ENCODE assay signal across 28 cellular contexts in genomic region chr4:86551387-86551786, GRCh38.
"Had no signal": no experiment of that assay in that cellular context is flagged by ENCODE, and none has a peak within 500 bp of the region (broad histone marks: within the 10 kb centered on the region; RNA-seq: fewer than 3 reads in every experiment).

No MANE protein-coding gene starts in this region.

- H3K4me3 Mint-ChIP-seq: stimulated activated effector memory CD8-positive, alpha-beta T cell treated with anti-CD3 and anti-CD28 coated beads, Interleukin-12 subunit alpha, Interleukin-12 subunit beta, amount 100 ng/mL, for 72 hours; stimulated activated memory B cell treated with anti-CD40 and anti-IgM and Interleukin-4, amounts not matched to agents 10 μg/mL and 1 μg/mL and 100 μg/mL, for 72 hours; stimulated activated naive B cell treated with anti-CD40 and anti-IgM and Interleukin-4, amounts not matched to agents 10 μg/mL and 1 μg/mL and 100 μg/mL, for 72 hours; stimulated activated naive CD8-positive, alpha-beta T cell treated with anti-CD3 and anti-CD28 coated beads, Interleukin-15, amount 100 ng/mL, for 72 hours; stimulated activated naive CD8-positive, alpha-beta T cell treated with anti-CD3 and anti-CD28 coated beads, Interleukin-15, Interleukin-2, amounts not matched to agents 100 ng/mL and 50 ng/mL, for 24 hours; type B pancreatic cell had no signal

- H3K9me3 ChIP-seq: stomach, suprapubic skin, testis, thoracic aorta, thyroid gland, tibial artery, tibial nerve, transverse colon, upper lobe of left lung, upper lobe of right lung, uterus, vagina had no signal

- H3K36me3 ChIP-seq: stomach, suprapubic skin, thoracic aorta, thyroid gland, tibial artery, tibial nerve, transverse colon, upper lobe of left lung, upper lobe of right lung, uterus, vagina had no signal

- H3K36me3 Mint-ChIP-seq: stimulated activated effector memory CD8-positive, alpha-beta T cell treated with anti-CD3 and anti-CD28 coated beads, Interleukin-12 subunit alpha, Interleukin-12 subunit beta, amount 100 ng/mL, for 72 hours; stimulated activated memory B cell treated with anti-CD40 and anti-IgM and Interleukin-4, amounts not matched to agents 10 μg/mL and 1 μg/mL and 100 μg/mL, for 72 hours; stimulated activated naive B cell treated with anti-CD40 and anti-IgM and Interleukin-4, amounts not matched to agents 10 μg/mL and 1 μg/mL and 100 μg/mL, for 72 hours; type B pancreatic cell had no signal

- H3K27ac ChIP-seq: stomach, suprapubic skin, testis, thoracic aorta, thyroid gland, tibial artery, tibial nerve, transverse colon, upper lobe of left lung, upper lobe of right lung, uterus, vagina had no signal

- H3K4me1 ChIP-seq: stomach, testis, tibial artery, upper lobe of left lung, upper lobe of right lung had no signal

- H3K9me3 Mint-ChIP-seq: type B pancreatic cell had no signal

- DNase-seq: stimulated activated CD4-positive, alpha-beta T cell treated with anti-CD3 and anti-CD28 coated beads, Interleukin-2, amount 100 ng/mL, for 48 hours; stimulated activated CD4-positive, alpha-beta T cell treated with anti-CD3 and anti-CD28 coated beads, Interleukin-4, amount 100 ng/mL, for 1 hour; stimulated activated CD4-positive, alpha-beta T cell treated with anti-CD3 and anti-CD28 coated beads, Interleukin-4, amount 100 ng/mL, for 24 hours; stimulated activated CD4-positive, alpha-beta T cell treated with anti-CD3 and anti-CD28 coated beads, Interleukin-4, amount 100 ng/mL, for 4 hours; stimulated activated CD8-positive, alpha-beta memory T cell treated with anti-CD3 and anti-CD28 coated beads, Interleukin-4, amount 100 ng/mL, for 48 hours; stimulated activated naive B cell treated with anti-CD40 and anti-IgM and Interleukin-4, amounts not matched to agents 10 μg/mL and 1 μg/mL and 100 μg/mL, for 72 hours; stimulated activated naive CD4-positive, alpha-beta T cell; stimulated activated naive CD4-positive, alpha-beta T cell treated with Interleukin-2 at 50 U/mL for 16 hours; stimulated activated naive CD8-positive, alpha-beta T cell treated with anti-CD3 and anti-CD28 coated beads, Interleukin-15, amount 100 ng/mL, for 72 hours; stimulated activated naive CD8-positive, alpha-beta T cell treated with anti-CD3 and anti-CD28 coated beads, Interleukin-15, Interleukin-2, amounts not matched to agents 100 U/mL and 50 U/mL, for 24 hours; stomach; substantia nigra; testis; thyroid gland; tibial artery; transverse colon; trophoblast cell; upper lobe of left lung; upper lobe of right lung; uterus had no signal

- H3K27me3 ChIP-seq: stomach, suprapubic skin, testis, thyroid gland, tibial artery, tibial nerve, transverse colon, upper lobe of left lung, upper lobe of right lung, uterus, vagina had no signal

- H3K27ac Mint-ChIP-seq: stimulated activated effector memory CD8-positive, alpha-beta T cell treated with anti-CD3 and anti-CD28 coated beads, Interleukin-12 subunit alpha, Interleukin-12 subunit beta, amount 100 ng/mL, for 72 hours; stimulated activated memory B cell treated with anti-CD40 and anti-IgM and Interleukin-4, amounts not matched to agents 10 μg/mL and 1 μg/mL and 100 μg/mL, for 72 hours; stimulated activated naive B cell treated with anti-CD40 and anti-IgM and Interleukin-4, amounts not matched to agents 10 μg/mL and 1 μg/mL and 100 μg/mL, for 72 hours; stimulated activated naive CD8-positive, alpha-beta T cell treated with anti-CD3 and anti-CD28 coated beads, Interleukin-15, amount 100 ng/mL, for 72 hours; stimulated activated naive CD8-positive, alpha-beta T cell treated with anti-CD3 and anti-CD28 coated beads, Interleukin-15, Interleukin-2, amounts not matched to agents 100 ng/mL and 50 ng/mL, for 24 hours; type B pancreatic cell had no signal

- H3K27me3 Mint-ChIP-seq: stimulated activated naive CD8-positive, alpha-beta T cell treated with anti-CD3 and anti-CD28 coated beads, Interleukin-15, amount 100 ng/mL, for 72 hours; type B pancreatic cell had no signal

- H3K4me1 Mint-ChIP-seq: stimulated activated memory B cell treated with anti-CD40 and anti-IgM and Interleukin-4, amounts not matched to agents 10 μg/mL and 1 μg/mL and 100 μg/mL, for 72 hours; stimulated activated naive CD8-positive, alpha-beta T cell treated with anti-CD3 and anti-CD28 coated beads, Interleukin-15, amount 100 ng/mL, for 72 hours had no signal

- H3K4me3 ChIP-seq: stomach, suprapubic skin, testis, thoracic aorta, thyroid gland, tibial artery, tibial nerve, transverse colon, upper lobe of left lung, upper lobe of right lung, uterus, vagina had no signal

- ATAC-seq: stimulated activated effector memory CD8-positive, alpha-beta T cell treated with anti-CD3 and anti-CD28 coated beads, Interleukin-12 subunit alpha, Interleukin-12 subunit beta, amount 100 ng/mL, for 72 hours; stimulated activated memory B cell treated with anti-CD40 and anti-IgM and Interleukin-4, amounts not matched to agents 10 μg/mL and 1 μg/mL and 100 μg/mL, for 72 hours; stimulated activated naive B cell treated with anti-CD40 and anti-IgM and Interleukin-4, amounts not matched to agents 10 μg/mL and 1 μg/mL and 100 μg/mL, for 72 hours; stimulated activated naive CD8-positive, alpha-beta T cell treated with anti-CD3 and anti-CD28 coated beads, Interleukin-15, amount 100 ng/mL, for 72 hours; stimulated activated naive CD8-positive, alpha-beta T cell treated with anti-CD3 and anti-CD28 coated beads, Interleukin-15, Interleukin-2, amounts not matched to agents 100 U/mL and 50 U/mL, for 24 hours; upper lobe of right lung had no signal
